16 cellular contexts compared by ENCODE assay signal in genomic region chr2:229519655-229520054, GRCh38.
DNase-seq lines count a peak whose midpoint lies in the region; ATAC-seq and TF ChIP-seq lines count a peak whose summit lies in the region.
"Had no signal": no experiment of that assay in that cellular context is flagged by ENCODE, and none has a peak within 500 bp of the region (broad histone marks: within the 10 kb centered on the region; RNA-seq: fewer than 3 reads in every experiment).

No MANE protein-coding gene starts in this region.

- DNase-seq in GM06990 (ENCODE audit: extremely low read depth, insufficient read length) (peak; percentile 22), astrocyte of the spinal cord (ENCODE audit: low read depth, low spot score) (peak; percentile 12), DMS153 (lab: John Stamatoyannopoulos, UW) (no peak), GOT3 (lab: John Stamatoyannopoulos, UW) (no peak), body of pancreas (no peak)
- DNase-seq in activated CD4-positive, alpha-beta memory T cell treated with anti-CD3 and anti-CD28 coated beads, Interleukin-2, amount 10 ng/mL, durations not matched to agents 7 days and 5 days: no peak
- DNase-seq: activated CD8-positive, alpha-beta T cell treated with anti-CD3 and anti-CD28 coated beads, Interleukin-2, amount 10 ng/mL, durations not matched to agents 7 days and 5 days; BE2C; colonic mucosa; left cardiac atrium; NCI-H146 had no signal

- no peak overlapping the region for H3K4me3 Mint-ChIP-seq in activated CD4-positive, alpha-beta memory T cell treated with anti-CD3 and anti-CD28 coated beads, Interleukin-2, amount 10 ng/mL, durations not matched to agents 7 days and 5 days
- H3K4me3 Mint-ChIP-seq: activated CD8-positive, alpha-beta T cell treated with anti-CD3 and anti-CD28 coated beads, Interleukin-2, amount 10 ng/mL, durations not matched to agents 7 days and 5 days; neural crest cell; T-helper 1 cell treated with Interleukin-12 subunit alpha and Interleukin-12 subunit beta and Interleukin-4 antibody, amounts not matched to agents 30 μg/mL and 1 μg/mL, for 36 hours had no signal

- no peaks in the 10 kb centered on the region for H3K9me3 Mint-ChIP-seq in activated CD4-positive, alpha-beta memory T cell treated with anti-CD3 and anti-CD28 coated beads, Interleukin-2, amount 10 ng/mL, durations not matched to agents 7 days and 5 days
- H3K9me3 Mint-ChIP-seq: neural crest cell; T-helper 1 cell treated with Interleukin-12 subunit alpha and Interleukin-12 subunit beta and Interleukin-4 antibody, amounts not matched to agents 30 μg/mL and 1 μg/mL, for 36 hours had no signal

- H3K4me3 ChIP-seq in GM06990 (replicated peaks; ENCODE audit: low read depth, low read length): no peak overlapping the region
- no peak overlapping the region for H3K4me3 ChIP-seq in astrocyte of the spinal cord (ENCODE audit: low read depth, low read length)
- no peak overlapping the region for H3K4me3 ChIP-seq in body of pancreas
- H3K4me3 ChIP-seq: colonic mucosa had no signal

- no peaks in the 10 kb centered on the region for H3K36me3 Mint-ChIP-seq in activated CD4-positive, alpha-beta memory T cell treated with anti-CD3 and anti-CD28 coated beads, Interleukin-2, amount 10 ng/mL, durations not matched to agents 7 days and 5 days (ENCODE audit: low read depth)
- H3K36me3 Mint-ChIP-seq: activated naive CD4-positive, alpha-beta T cell treated with anti-CD3 and anti-CD28 coated beads, Interleukin-2, amount 50 U/mL, for 72 hours had no signal

- no peak overlapping the region for H3K27ac ChIP-seq in body of pancreas
- H3K27ac ChIP-seq: colonic mucosa had no signal

- no peaks in the 10 kb centered on the region for H3K4me1 ChIP-seq in body of pancreas
- H3K4me1 ChIP-seq: BE2C, colonic mucosa had no signal

- no peaks in the 10 kb centered on the region for H3K9me3 ChIP-seq in body of pancreas
- H3K9me3 ChIP-seq: BE2C, colonic mucosa had no signal

- no peak for TF ChIP-seq POLR2A in body of pancreas (IDR thresholded peaks at IDR 0.05)

- intact Hi-C loops in body of pancreas (cut with DNase I): no loop called here

- in situ Hi-C loops in astrocyte of the spinal cord (cut with HindIII; ENCODE audit: low sequenced_read_pairs): no loop called here

- H3K36me3 ChIP-seq in GM06990 (ENCODE audit: control insufficient read depth, insufficient read depth, low read length): no peaks in the 10 kb centered on the region
- no peaks in the 10 kb centered on the region for H3K36me3 ChIP-seq in body of pancreas (replicated peaks in 1 of 2; ENCODE audit: insufficient read depth in 1 of 2, low read depth in 2 of 2)
- H3K36me3 ChIP-seq: BE2C, colonic mucosa had no signal

- H3K27me3 Mint-ChIP-seq in activated CD4-positive, alpha-beta memory T cell treated with anti-CD3 and anti-CD28 coated beads, Interleukin-2, amount 10 ng/mL, durations not matched to agents 7 days and 5 days: no peaks in the 10 kb centered on the region

- POLR2A ChIA-PET in activated CD4-positive, alpha-beta memory T cell treated with anti-CD3 and anti-CD28 coated beads, Interleukin-2, amount 10 ng/mL, durations not matched to agents 7 days and 5 days (lab: Charles Lee): no interaction called here

- TF ChIP-seq CTCF in GM06990 (IDR thresholded peaks at IDR 0.05; ENCODE audit: insufficient read depth, low read length, poor library complexity, severe bottlenecking) (no peak), astrocyte of the spinal cord (IDR thresholded peaks at IDR 0.05; ENCODE audit: low read depth, low read length) (no peak), body of pancreas (IDR thresholded peaks at IDR 0.05) (no peak)

- no peaks in the 10 kb centered on the region for H3K27me3 ChIP-seq in GM06990 (replicated peaks; ENCODE audit: control insufficient read depth, insufficient read depth, low read length)
- H3K27me3 ChIP-seq in body of pancreas: no peaks in the 10 kb centered on the region
- H3K27me3 ChIP-seq: BE2C, colonic mucosa had no signal

- CTCF ChIA-PET in activated CD4-positive, alpha-beta memory T cell treated with anti-CD3 and anti-CD28 coated beads, Interleukin-2, amount 10 ng/mL, durations not matched to agents 7 days and 5 days (lab: Charles Lee): no interaction called here

- H3K4me1 Mint-ChIP-seq in activated CD4-positive, alpha-beta memory T cell treated with anti-CD3 and anti-CD28 coated beads, Interleukin-2, amount 10 ng/mL, durations not matched to agents 7 days and 5 days: no peaks in the 10 kb centered on the region
- H3K4me1 Mint-ChIP-seq: neural crest cell had no signal

- 47 to 65% methylated on average over 6 of the region's 6 CpGs for WGBS in body of pancreas, 2 donors

- no peak overlapping the region for H3K27ac Mint-ChIP-seq in activated CD4-positive, alpha-beta memory T cell treated with anti-CD3 and anti-CD28 coated beads, Interleukin-2, amount 10 ng/mL, durations not matched to agents 7 days and 5 days
- H3K27ac Mint-ChIP-seq: activated CD8-positive, alpha-beta T cell treated with anti-CD3 and anti-CD28 coated beads, Interleukin-2, amount 10 ng/mL, durations not matched to agents 7 days and 5 days; activated naive CD4-positive, alpha-beta T cell treated with anti-CD3 and anti-CD28 coated beads, Interleukin-2, amount 50 U/mL, for 72 hours; T-helper 1 cell treated with Interleukin-12 subunit alpha and Interleukin-12 subunit beta and Interleukin-4 antibody, amounts not matched to agents 30 μg/mL and 1 μg/mL, for 36 hours had no signal

- ATAC-seq in GM21367 (IDR thresholded peaks at IDR 0.05; ENCODE audit: unreplicated experiment): peak; percentile 63
- ATAC-seq in HG03558 (IDR thresholded peaks at IDR 0.05; ENCODE audit: extremely low read depth, unreplicated experiment): peak; percentile 41
- ATAC-seq in body of pancreas: no peak
- ATAC-seq: activated CD8-positive, alpha-beta T cell treated with anti-CD3 and anti-CD28 coated beads, Interleukin-2, amount 10 ng/mL, durations not matched to agents 7 days and 5 days; activated naive CD4-positive, alpha-beta T cell treated with anti-CD3 and anti-CD28 coated beads, Interleukin-2, amount 50 U/mL, for 72 hours; left cardiac atrium had no signal

Comparison
In these comparisons a context has a peak if more than half of its experiments do, and no peak if none do; other contexts are left out.
1. DNase-seq: peak in GM06990 (single experiment) and astrocyte of the spinal cord (single experiment); none in activated CD4-positive, alpha-beta memory T cell treated with anti-CD3 and anti-CD28 coated beads, Interleukin-2, amount 10 ng/mL, durations not matched to agents 7 days and 5 days (single experiment), DMS153 (single experiment), GOT3 (single experiment) and body of pancreas (0 of 4).